Comparison of ENCODE assay signal across 1 cellular context in the genomic region with DNA sequence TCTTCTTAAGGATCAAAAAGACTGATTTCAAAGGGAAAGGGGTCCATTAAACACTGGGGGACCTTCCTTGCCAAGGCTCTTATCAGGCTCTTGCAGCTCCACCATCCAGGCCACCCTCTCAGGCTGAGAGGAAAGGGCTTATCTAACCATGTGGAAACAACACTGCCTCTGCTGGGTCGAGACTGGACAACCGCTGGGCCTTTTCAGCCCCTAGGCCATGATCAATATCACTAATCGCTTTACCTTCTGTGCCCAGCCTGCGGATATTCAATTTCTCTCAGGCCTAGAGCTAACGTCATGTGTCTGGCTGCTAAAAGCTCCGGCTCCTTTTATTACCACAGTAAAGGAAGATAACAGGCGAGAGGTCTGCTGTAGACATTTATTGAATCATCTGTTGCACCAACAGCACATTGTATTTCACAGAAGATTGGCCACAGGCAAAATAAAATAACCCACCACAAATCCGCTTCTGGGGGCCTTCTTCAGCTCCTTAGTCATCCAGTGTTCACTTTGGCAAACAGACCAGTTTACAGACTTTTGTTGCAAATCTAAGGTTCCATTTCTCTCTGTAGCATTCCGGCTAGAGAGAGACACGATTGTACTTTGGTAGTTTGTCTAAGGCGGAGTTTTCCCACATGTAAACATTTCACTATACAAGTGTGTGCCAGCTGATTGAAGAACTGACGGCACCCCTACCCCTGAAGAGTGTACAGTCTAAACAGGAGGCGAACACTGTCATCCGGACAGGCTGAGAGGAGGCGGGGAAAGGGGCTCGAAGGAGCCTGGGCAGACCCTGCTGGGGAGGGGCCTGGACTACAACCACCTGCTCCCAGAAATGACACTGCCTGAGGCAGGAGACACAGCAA.
TF ChIP-seq lines count a peak whose summit lies in the region.

No MANE protein-coding gene starts in this region.

TF ChIP-seq in HepG2, 621 proteins besides CTCF, POLR2A, EP300 and RAD21 (continued from another document and continues in another):
- TF ChIP-seq, protein P1, sequence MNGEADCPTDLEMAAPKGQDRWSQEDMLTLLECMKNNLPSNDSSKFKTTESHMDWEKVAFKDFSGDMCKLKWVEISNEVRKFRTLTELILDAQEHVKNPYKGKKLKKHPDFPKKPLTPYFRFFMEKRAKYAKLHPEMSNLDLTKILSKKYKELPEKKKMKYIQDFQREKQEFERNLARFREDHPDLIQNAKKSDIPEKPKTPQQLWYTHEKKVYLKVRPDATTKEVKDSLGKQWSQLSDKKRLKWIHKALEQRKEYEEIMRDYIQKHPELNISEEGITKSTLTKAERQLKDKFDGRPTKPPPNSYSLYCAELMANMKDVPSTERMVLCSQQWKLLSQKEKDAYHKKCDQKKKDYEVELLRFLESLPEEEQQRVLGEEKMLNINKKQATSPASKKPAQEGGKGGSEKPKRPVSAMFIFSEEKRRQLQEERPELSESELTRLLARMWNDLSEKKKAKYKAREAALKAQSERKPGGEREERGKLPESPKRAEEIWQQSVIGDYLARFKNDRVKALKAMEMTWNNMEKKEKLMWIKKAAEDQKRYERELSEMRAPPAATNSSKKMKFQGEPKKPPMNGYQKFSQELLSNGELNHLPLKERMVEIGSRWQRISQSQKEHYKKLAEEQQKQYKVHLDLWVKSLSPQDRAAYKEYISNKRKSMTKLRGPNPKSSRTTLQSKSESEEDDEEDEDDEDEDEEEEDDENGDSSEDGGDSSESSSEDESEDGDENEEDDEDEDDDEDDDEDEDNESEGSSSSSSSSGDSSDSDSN (CRISPR knock-in tag; IDR thresholded peaks at IDR 0.05) = no peak
- TF ChIP-seq, protein P2, sequence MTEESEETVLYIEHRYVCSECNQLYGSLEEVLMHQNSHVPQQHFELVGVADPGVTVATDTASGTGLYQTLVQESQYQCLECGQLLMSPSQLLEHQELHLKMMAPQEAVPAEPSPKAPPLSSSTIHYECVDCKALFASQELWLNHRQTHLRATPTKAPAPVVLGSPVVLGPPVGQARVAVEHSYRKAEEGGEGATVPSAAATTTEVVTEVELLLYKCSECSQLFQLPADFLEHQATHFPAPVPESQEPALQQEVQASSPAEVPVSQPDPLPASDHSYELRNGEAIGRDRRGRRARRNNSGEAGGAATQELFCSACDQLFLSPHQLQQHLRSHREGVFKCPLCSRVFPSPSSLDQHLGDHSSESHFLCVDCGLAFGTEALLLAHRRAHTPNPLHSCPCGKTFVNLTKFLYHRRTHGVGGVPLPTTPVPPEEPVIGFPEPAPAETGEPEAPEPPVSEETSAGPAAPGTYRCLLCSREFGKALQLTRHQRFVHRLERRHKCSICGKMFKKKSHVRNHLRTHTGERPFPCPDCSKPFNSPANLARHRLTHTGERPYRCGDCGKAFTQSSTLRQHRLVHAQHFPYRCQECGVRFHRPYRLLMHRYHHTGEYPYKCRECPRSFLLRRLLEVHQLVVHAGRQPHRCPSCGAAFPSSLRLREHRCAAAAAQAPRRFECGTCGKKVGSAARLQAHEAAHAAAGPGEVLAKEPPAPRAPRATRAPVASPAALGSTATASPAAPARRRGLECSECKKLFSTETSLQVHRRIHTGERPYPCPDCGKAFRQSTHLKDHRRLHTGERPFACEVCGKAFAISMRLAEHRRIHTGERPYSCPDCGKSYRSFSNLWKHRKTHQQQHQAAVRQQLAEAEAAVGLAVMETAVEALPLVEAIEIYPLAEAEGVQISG (CRISPR knock-in tag; IDR thresholded peaks at IDR 0.05) = no peak
- TF ChIP-seq PCBP1 (IDR thresholded peaks at IDR 0.05; ENCODE audit: borderline replicate concordance, low read depth, low read length) (no peak), RXRB (CRISPR knock-in tag; IDR thresholded peaks at IDR 0.05; ENCODE audit: borderline replicate concordance) (peak; percentile 50; the same call in 1 of the 2 replicates), SRSF1 (optimal IDR thresholded peaks at IDR 0.05; ENCODE audit: low read depth, low read length) (no peak), ZNF570 (CRISPR knock-in tag; IDR thresholded peaks at IDR 0.05; ENCODE audit: borderline replicate concordance) (no peak), NPAS2 (CRISPR knock-in tag; IDR thresholded peaks at IDR 0.05; ENCODE audit: borderline replicate concordance) (no peak), ZNF841 (CRISPR knock-in tag; IDR thresholded peaks at IDR 0.05; ENCODE audit: borderline replicate concordance) (no peak), DMAP1 (CRISPR knock-in tag; IDR thresholded peaks at IDR 0.05) (no peak; the same call in 1 of the 2 replicates), HES4 (CRISPR knock-in tag; IDR thresholded peaks at IDR 0.05; ENCODE audit: borderline replicate concordance) (no peak), KDM6A (CRISPR knock-in tag; IDR thresholded peaks at IDR 0.05; ENCODE audit: low read depth) (peak; percentile 53; the same call in 1 of the 2 replicates), IKZF4 (CRISPR knock-in tag; IDR thresholded peaks at IDR 0.05; ENCODE audit: borderline replicate concordance, low read depth, not compliant biosample characterization) (no peak), RAD51 (IDR thresholded peaks at IDR 0.05; ENCODE audit: borderline replicate concordance) (no peak), GPN1 (CRISPR knock-in tag; IDR thresholded peaks at IDR 0.05; ENCODE audit: borderline replicate concordance) (no peak), NR2F6 (IDR thresholded peaks at IDR 0.05) (no peak), NR2F6 (CRISPR knock-in tag; IDR thresholded peaks at IDR 0.05) (no peak), ATF7 (IDR thresholded peaks at IDR 0.05) (no peak), ATF7 (CRISPR knock-in tag; IDR thresholded peaks at IDR 0.05) (no peak), ETV6 (CRISPR knock-in tag; conservative IDR thresholded peaks at IDR 0.05) (no peak), ZNF446 (CRISPR knock-in tag; IDR thresholded peaks at IDR 0.05) (no peak), SMC3 (IDR thresholded peaks at IDR 0.05; ENCODE audit: low read length) (no peak), IRX3 (CRISPR knock-in tag; IDR thresholded peaks at IDR 0.05; ENCODE audit: borderline replicate concordance, low read depth) (peak; percentile 38; the same call in 1 of the 2 replicates), LCORL (IDR thresholded peaks at IDR 0.05) (no peak), LCORL (CRISPR knock-in tag; IDR thresholded peaks at IDR 0.05) (peak; percentile 33; the same call in 1 of the 2 replicates), JUN (CRISPR knock-in tag; IDR thresholded peaks at IDR 0.05) (no peak), ZNF703 (CRISPR knock-in tag; IDR thresholded peaks at IDR 0.05; ENCODE audit: borderline replicate concordance) (no peak), ELF4 (CRISPR knock-in tag; IDR thresholded peaks at IDR 0.05; ENCODE audit: borderline replicate concordance) (no peak), XBP1 (CRISPR knock-in tag; IDR thresholded peaks at IDR 0.05) (no peak), NRL (CRISPR knock-in tag; IDR thresholded peaks at IDR 0.05; ENCODE audit: borderline replicate concordance) (no peak), ZNF121 (CRISPR knock-in tag; IDR thresholded peaks at IDR 0.05) (0 out of 2 replicates have a peak, but pooled peaks have one; percentile 39), ZNF354B (CRISPR knock-in tag; IDR thresholded peaks at IDR 0.05) (no peak), ONECUT2 (CRISPR knock-in tag; IDR thresholded peaks at IDR 0.05) (no peak), SCMH1 (CRISPR knock-in tag; IDR thresholded peaks at IDR 0.05; ENCODE audit: borderline replicate concordance) (no peak), TARDBP (CRISPR knock-in tag; IDR thresholded peaks at IDR 0.05) (peak; percentile 75), MLLT10 (CRISPR knock-in tag; IDR thresholded peaks at IDR 0.05) (no peak), TOE1 (CRISPR knock-in tag; IDR thresholded peaks at IDR 0.05) (no peak)
- TF ChIP-seq, protein P3, sequence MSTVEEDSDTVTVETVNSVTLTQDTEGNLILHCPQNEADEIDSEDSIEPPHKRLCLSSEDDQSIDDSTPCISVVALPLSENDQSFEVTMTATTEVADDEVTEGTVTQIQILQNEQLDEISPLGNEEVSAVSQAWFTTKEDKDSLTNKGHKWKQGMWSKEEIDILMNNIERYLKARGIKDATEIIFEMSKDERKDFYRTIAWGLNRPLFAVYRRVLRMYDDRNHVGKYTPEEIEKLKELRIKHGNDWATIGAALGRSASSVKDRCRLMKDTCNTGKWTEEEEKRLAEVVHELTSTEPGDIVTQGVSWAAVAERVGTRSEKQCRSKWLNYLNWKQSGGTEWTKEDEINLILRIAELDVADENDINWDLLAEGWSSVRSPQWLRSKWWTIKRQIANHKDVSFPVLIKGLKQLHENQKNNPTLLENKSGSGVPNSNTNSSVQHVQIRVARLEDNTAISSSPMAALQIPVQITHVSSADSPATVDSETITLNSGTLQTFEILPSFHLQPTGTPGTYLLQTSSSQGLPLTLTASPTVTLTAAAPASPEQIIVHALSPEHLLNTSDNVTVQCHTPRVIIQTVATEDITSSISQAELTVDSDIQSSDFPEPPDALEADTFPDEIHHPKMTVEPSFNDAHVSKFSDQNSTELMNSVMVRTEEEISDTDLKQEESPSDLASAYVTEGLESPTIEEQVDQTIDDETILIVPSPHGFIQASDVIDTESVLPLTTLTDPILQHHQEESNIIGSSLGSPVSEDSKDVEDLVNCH (CRISPR knock-in tag; IDR thresholded peaks at IDR 0.05) = no peak
- TF ChIP-seq, protein P4, sequence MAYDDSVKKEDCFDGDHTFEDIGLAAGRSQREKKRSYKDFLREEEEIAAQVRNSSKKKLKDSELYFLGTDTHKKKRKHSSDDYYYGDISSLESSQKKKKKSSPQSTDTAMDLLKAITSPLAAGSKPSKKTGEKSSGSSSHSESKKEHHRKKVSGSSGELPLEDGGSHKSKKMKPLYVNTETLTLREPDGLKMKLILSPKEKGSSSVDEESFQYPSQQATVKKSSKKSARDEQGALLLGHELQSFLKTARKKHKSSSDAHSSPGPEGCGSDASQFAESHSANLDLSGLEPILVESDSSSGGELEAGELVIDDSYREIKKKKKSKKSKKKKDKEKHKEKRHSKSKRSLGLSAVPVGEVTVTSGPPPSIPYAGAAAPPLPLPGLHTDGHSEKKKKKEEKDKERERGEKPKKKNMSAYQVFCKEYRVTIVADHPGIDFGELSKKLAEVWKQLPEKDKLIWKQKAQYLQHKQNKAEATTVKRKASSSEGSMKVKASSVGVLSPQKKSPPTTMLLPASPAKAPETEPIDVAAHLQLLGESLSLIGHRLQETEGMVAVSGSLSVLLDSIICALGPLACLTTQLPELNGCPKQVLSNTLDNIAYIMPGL (CRISPR knock-in tag; IDR thresholded peaks at IDR 0.05; ENCODE audit: borderline replicate concordance in 1 of 2, low read depth in 1 of 2) = peak in 1 of 2 experiments; percentile 29; a peak in 1 of 4 replicates
- TF ChIP-seq, protein P5, sequence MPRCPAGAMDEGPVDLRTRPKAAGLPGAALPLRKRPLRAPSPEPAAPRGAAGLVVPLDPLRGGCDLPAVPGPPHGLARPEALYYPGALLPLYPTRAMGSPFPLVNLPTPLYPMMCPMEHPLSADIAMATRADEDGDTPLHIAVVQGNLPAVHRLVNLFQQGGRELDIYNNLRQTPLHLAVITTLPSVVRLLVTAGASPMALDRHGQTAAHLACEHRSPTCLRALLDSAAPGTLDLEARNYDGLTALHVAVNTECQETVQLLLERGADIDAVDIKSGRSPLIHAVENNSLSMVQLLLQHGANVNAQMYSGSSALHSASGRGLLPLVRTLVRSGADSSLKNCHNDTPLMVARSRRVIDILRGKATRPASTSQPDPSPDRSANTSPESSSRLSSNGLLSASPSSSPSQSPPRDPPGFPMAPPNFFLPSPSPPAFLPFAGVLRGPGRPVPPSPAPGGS (CRISPR knock-in tag; IDR thresholded peaks at IDR 0.05) = peak; percentile 39; the same call in 1 of the 2 replicates
- TF ChIP-seq, protein P6, sequence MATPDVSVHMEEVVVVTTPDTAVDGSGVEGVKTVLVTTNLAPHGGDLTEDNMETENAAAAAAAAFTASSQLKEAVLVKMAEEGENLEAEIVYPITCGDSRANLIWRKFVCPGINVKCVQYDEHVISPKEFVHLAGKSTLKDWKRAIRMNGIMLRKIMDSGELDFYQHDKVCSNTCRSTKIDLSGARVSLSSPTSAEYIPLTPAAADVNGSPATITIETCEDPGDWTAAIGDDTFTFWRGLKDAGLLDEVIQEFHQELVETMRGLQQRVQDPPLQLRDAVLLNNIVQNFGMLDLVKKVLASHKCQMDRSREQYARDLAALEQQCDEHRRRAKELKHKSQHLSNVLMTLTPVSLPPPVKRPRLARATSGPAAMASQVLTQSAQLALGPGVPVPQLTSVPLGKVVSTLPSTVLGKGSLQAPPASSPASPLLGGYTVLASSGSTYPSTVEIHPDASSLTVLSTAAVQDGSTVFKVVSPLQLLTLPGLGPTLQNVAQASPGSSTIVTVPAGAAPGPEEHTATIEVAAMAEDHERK (CRISPR knock-in tag; IDR thresholded peaks at IDR 0.05; ENCODE audit: low read depth) = no peak
- TF ChIP-seq, protein P7, sequence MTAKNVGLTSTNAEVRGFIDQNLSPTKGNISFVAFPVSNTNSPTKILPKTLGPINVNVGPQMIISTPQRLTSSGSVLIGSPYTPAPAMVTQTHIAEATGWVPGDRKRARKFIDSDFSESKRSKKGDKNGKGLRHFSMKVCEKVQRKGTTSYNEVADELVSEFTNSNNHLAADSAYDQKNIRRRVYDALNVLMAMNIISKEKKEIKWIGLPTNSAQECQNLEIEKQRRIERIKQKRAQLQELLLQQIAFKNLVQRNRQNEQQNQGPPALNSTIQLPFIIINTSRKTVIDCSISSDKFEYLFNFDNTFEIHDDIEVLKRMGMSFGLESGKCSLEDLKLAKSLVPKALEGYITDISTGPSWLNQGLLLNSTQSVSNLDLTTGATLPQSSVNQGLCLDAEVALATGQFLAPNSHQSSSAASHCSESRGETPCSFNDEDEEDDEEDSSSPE (CRISPR knock-in tag; IDR thresholded peaks at IDR 0.05) = no peak
